21 cellular contexts compared by ENCODE assay signal in the genomic region with DNA sequence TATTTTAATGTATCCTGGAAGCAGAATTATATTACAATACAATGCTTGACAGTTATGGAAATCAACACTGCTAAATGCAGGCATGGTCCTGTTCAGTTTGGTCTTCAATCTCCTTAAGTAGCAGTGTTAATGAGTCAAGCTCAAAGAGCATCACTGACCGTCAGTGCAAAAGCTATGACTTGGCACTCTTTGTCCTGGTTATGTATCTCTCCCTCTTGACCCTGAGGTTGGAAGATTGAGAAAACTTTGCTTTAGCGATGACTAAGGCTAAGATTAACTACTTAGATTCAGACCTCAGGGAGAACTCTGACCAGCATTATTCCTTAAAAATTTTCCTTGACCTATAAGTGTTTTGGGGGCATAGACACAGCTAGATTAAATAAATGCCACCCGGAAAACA. TPM values are rescaled to one million over a fixed set of nuclear protein-coding genes. Genes with fewer than 3 reads are reported as not detected.
"Had no signal": no experiment of that assay in that cellular context is flagged by ENCODE, and none has a peak within 500 bp of the region (broad histone marks: within the 10 kb centered on the region; RNA-seq: fewer than 3 reads in every experiment).

No MANE protein-coding gene starts in this region.

- DNase-seq: activated CD4-positive, alpha-beta T cell treated with anti-CD3 and anti-CD28 coated beads, Interleukin-2, amount 50 U/mL, for 48 hours; activated CD4-positive, CD25-positive, alpha-beta regulatory T cell treated with anti-CD3 and anti-CD28 coated beads, Interleukin-2, amount 50 U/mL, for 72 hours; activated CD8-positive, alpha-beta memory T cell treated with anti-CD3 and anti-CD28 coated beads, Interleukin-2, amount 10 ng/mL, durations not matched to agents 7 days and 5 days; activated effector memory CD4-positive, alpha-beta T cell treated with anti-CD3 and anti-CD28 coated beads, Interleukin-2, amount 50 U/mL, for 16 hours; activated T-cell treated with anti-CD3 and anti-CD28 coated beads, Interleukin-2, amount 50 U/mL, for 4 hours; aorta; foreskin keratinocyte; head of caudate nucleus; left ventricle myocardium inferior; mesendoderm; nephron progenitor cell; sigmoid colon; stimulated activated CD4-positive, alpha-beta T cell treated with anti-CD3 and anti-CD28 coated beads, Interleukin-12 subunit alpha, Interleukin-12 subunit beta, amount 100 ng/mL, for 4 hours; stimulated activated naive CD4-positive, alpha-beta T cell had no signal

- H3K9me3 Mint-ChIP-seq: activated T-cell treated with anti-CD3 and anti-CD28 coated beads, Interleukin-2, amount 50 U/mL, for 4 hours; T-helper 2 cell treated with Interferon-gamma antibody and Interleukin-4, amounts not matched to agents 5 μg/mL and 100 μg/mL, for 36 hours; type B pancreatic cell had no signal

- H3K4me3 Mint-ChIP-seq: activated CD8-positive, alpha-beta memory T cell treated with anti-CD3 and anti-CD28 coated beads, Interleukin-2, amount 10 ng/mL, durations not matched to agents 7 days and 5 days; activated naive CD8-positive, alpha-beta T cell; activated T-cell treated with anti-CD3 and anti-CD28 coated beads, Interleukin-2, amount 50 U/mL, for 4 hours; nephron progenitor cell; T-helper 2 cell treated with Interferon-gamma antibody and Interleukin-4, amounts not matched to agents 5 μg/mL and 100 μg/mL, for 36 hours; type B pancreatic cell had no signal

- H3K4me3 ChIP-seq: esophagus muscularis mucosa, left ventricle myocardium inferior, sigmoid colon had no signal

- ATAC-seq: activated CD8-positive, alpha-beta memory T cell treated with anti-CD3 and anti-CD28 coated beads, Interleukin-2, amount 10 ng/mL, durations not matched to agents 7 days and 5 days; activated T-cell treated with anti-CD3 and anti-CD28 coated beads, Interleukin-2, amount 50 U/mL, for 4 hours; foreskin keratinocyte had no signal

- H3K9me3 ChIP-seq: esophagus muscularis mucosa, sigmoid colon had no signal

- H3K27ac Mint-ChIP-seq: activated CD8-positive, alpha-beta memory T cell treated with anti-CD3 and anti-CD28 coated beads, Interleukin-2, amount 10 ng/mL, durations not matched to agents 7 days and 5 days; activated naive CD8-positive, alpha-beta T cell; nephron progenitor cell; T-helper 2 cell treated with Interferon-gamma antibody and Interleukin-4, amounts not matched to agents 5 μg/mL and 100 μg/mL, for 36 hours; type B pancreatic cell had no signal

- H3K36me3 ChIP-seq: esophagus muscularis mucosa, left ventricle myocardium inferior, sigmoid colon had no signal

- H3K36me3 Mint-ChIP-seq: activated CD8-positive, alpha-beta memory T cell treated with anti-CD3 and anti-CD28 coated beads, Interleukin-2, amount 10 ng/mL, durations not matched to agents 7 days and 5 days; activated naive CD8-positive, alpha-beta T cell had no signal

- H3K27me3 Mint-ChIP-seq: activated naive CD8-positive, alpha-beta T cell; type B pancreatic cell had no signal

- H3K27me3 ChIP-seq: esophagus muscularis mucosa, foreskin keratinocyte, sigmoid colon had no signal

- H3K27ac ChIP-seq: esophagus muscularis mucosa, foreskin keratinocyte, left ventricle myocardium inferior, sigmoid colon had no signal

- H3K4me1 Mint-ChIP-seq: activated CD8-positive, alpha-beta memory T cell treated with anti-CD3 and anti-CD28 coated beads, Interleukin-2, amount 10 ng/mL, durations not matched to agents 7 days and 5 days; nephron progenitor cell had no signal

- H3K4me1 ChIP-seq: esophagus muscularis mucosa, foreskin keratinocyte, left ventricle myocardium inferior, sigmoid colon had no signal

RNA-seq across cellular contexts. Expression of a gene that starts 10.9 kb away (rescaled TPM):
- total RNA-seq: bronchial epithelial cell, osteocyte had no signal

RNA-seq across cellular contexts. Expression of a gene that starts 20.3 kb away (rescaled TPM):
- total RNA-seq: activated CD8-positive, alpha-beta memory T cell treated with anti-CD3 and anti-CD28 coated beads, Interleukin-2, amount 10 ng/mL, durations not matched to agents 7 days and 5 days; activated T-cell treated with anti-CD3 and anti-CD28 coated beads, Interleukin-2, amount 50 U/mL, for 4 hours; bronchial epithelial cell; foreskin keratinocyte; osteocyte had no signal
- polyA plus RNA-seq: foreskin keratinocyte had no signal

RNA-seq across cellular contexts. Expression of a gene that starts 52.9 kb away (rescaled TPM):
- total RNA-seq: activated CD8-positive, alpha-beta memory T cell treated with anti-CD3 and anti-CD28 coated beads, Interleukin-2, amount 10 ng/mL, durations not matched to agents 7 days and 5 days; activated T-cell treated with anti-CD3 and anti-CD28 coated beads, Interleukin-2, amount 50 U/mL, for 4 hours; bronchial epithelial cell; foreskin keratinocyte; osteocyte; pulmonary artery endothelial cell had no signal
- polyA plus RNA-seq: foreskin keratinocyte had no signal

RNA-seq across cellular contexts. Expression of a gene that starts 59.8 kb away (rescaled TPM):
- total RNA-seq: activated CD8-positive, alpha-beta memory T cell treated with anti-CD3 and anti-CD28 coated beads, Interleukin-2, amount 10 ng/mL, durations not matched to agents 7 days and 5 days; activated T-cell treated with anti-CD3 and anti-CD28 coated beads, Interleukin-2, amount 50 U/mL, for 4 hours; bronchial epithelial cell; foreskin keratinocyte; left ventricle myocardium inferior; osteocyte; pulmonary artery endothelial cell; sigmoid colon had no signal
- polyA plus RNA-seq: foreskin keratinocyte had no signal
